Comparison of ENCODE assay signal across 1 cellular context in the genomic region with DNA sequence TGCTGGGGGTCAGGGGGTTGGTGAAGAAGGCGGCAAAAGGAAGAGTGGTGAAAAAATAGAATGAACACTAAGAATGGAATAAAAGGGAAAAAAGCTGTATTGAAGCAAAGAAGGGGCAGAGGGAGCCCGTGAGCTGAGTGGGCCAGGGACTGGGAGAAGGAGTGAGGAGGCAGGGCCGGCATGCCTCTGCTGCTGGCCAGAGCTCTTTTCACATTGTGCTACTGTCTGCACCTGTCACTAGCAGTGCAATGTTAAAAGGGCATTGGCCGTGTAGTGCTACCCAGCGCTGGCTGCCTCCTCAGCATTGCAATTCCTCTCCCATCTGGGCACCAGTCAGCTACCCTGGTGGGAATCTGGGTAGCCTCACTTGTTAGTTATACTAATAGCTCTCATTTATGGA.
TF ChIP-seq lines count a peak whose summit lies in the region.

No MANE protein-coding gene starts in this region.

TF ChIP-seq in A549, 52 proteins besides CTCF, POLR2A, EP300 and RAD21 (continued from another document):
- TF ChIP-seq ATOH8 (CRISPR knock-in tag; IDR thresholded peaks at IDR 0.05; ENCODE audit: low read depth): no peak
- TF ChIP-seq ZFP36 (IDR thresholded peaks at IDR 0.05; ENCODE audit: borderline replicate concordance, partially characterized antibody): no peak
- no peak for TF ChIP-seq FOSB (CRISPR knock-in tag; IDR thresholded peaks at IDR 0.05)
- TF ChIP-seq POLR2AphosphoS2 (conservative IDR thresholded peaks at IDR 0.05; ENCODE audit: low read length): no peak
- TF ChIP-seq RCOR1 (IDR thresholded peaks at IDR 0.05; ENCODE audit: low read depth, low read length): no peak
- TF ChIP-seq JUN (IDR thresholded peaks at IDR 0.05): no peak
- TF ChIP-seq HMGXB4 (CRISPR knock-in tag; IDR thresholded peaks at IDR 0.05; ENCODE audit: borderline replicate concordance): no peak
- TF ChIP-seq PBX3 (IDR thresholded peaks at IDR 0.05): no peak
- TF ChIP-seq, protein P1, sequence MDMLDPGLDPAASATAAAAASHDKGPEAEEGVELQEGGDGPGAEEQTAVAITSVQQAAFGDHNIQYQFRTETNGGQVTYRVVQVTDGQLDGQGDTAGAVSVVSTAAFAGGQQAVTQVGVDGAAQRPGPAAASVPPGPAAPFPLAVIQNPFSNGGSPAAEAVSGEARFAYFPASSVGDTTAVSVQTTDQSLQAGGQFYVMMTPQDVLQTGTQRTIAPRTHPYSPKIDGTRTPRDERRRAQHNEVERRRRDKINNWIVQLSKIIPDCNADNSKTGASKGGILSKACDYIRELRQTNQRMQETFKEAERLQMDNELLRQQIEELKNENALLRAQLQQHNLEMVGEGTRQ (IDR thresholded peaks at IDR 0.05): no peak
- TF ChIP-seq KDM1A (IDR thresholded peaks at IDR 0.05; ENCODE audit: low read depth): no peak
- no peak for TF ChIP-seq SREBF2 (IDR thresholded peaks at IDR 0.05)
